ENCODE assay signal across 9 cellular contexts in genomic region chr22:23767303-23767672, GRCh38. TPM values are rescaled to one million over a fixed set of nuclear protein-coding genes. Genes with fewer than 3 reads are reported as not detected.
DNase-seq lines count a peak whose midpoint lies in the region; ATAC-seq and TF ChIP-seq lines count a peak whose summit lies in the region.
"Had no signal": no experiment of that assay in that cellular context is flagged by ENCODE, and none has a peak within 500 bp of the region (broad histone marks: within the 10 kb centered on the region; RNA-seq: fewer than 3 reads in every experiment).

No MANE protein-coding gene starts in this region.

- ATAC-seq in Right ventricle myocardium superior (ENCODE audit: poor library complexity), result peak; percentile 5
- ATAC-seq in psoas muscle, result peak; percentile 11 to 29 (median 12)
- no peak for ATAC-seq in HG03095 (IDR thresholded peaks at IDR 0.05; ENCODE audit: unreplicated experiment)

- peak overlapping the region; percentile 98 for H3K27ac ChIP-seq in psoas muscle

- H3K4me1 ChIP-seq in psoas muscle, result peaks cover 31% of the 10 kb centered on the region

- H3K27me3 ChIP-seq in psoas muscle (ENCODE audit: insufficient read depth in 3 of 3, low read length in 2 of 3), result no peaks in the 10 kb centered on the region

- DNase-seq in Right ventricle myocardium superior, result no peak
- peak in 1 of 2 donors; percentile 60 for DNase-seq in psoas muscle
- DNase-seq in activated gamma-delta T cell treated with Interleukin-2 at 50 U/mL for 16 hours, result no peak
- no peak for DNase-seq in islet precursor cell
- no peak for DNase-seq in activated CD4-positive, alpha-beta T cell treated with anti-CD3 and anti-CD28 coated beads, Interleukin-2, amount 50 U/mL, for 4 hours

- peak overlapping the region; percentile 82 for H3K4me3 ChIP-seq in GM08714 (ENCODE audit: low read length)
- peak overlapping the region; percentile 58 for H3K4me3 ChIP-seq in WI38 (ENCODE audit: low read depth, low read length)
- H3K4me3 ChIP-seq in psoas muscle, result peak overlapping the region; percentile 79

- TF ChIP-seq CTCF in WI38 (IDR thresholded peaks at IDR 0.05; ENCODE audit: low read depth, low read length) (no peak), psoas muscle (IDR thresholded peaks at IDR 0.05) (no peak)

- intact Hi-C loops in Right ventricle myocardium superior (cut with DNase I) (loop anchor here (5.0 kb wide), 1 partner anchor 80 kb away; no protein-coding TSS in a partner anchor), psoas muscle (cut with DNase I) (loop anchor here (5.0 kb wide), 3 partner anchors 80 to 225 kb away; no protein-coding TSS in a partner anchor)

- peaks cover 0 to 20% of the 10 kb centered on the region in 2 donors for H3K36me3 ChIP-seq in psoas muscle (ENCODE audit: insufficient read depth in 1 of 2, low read depth in 1 of 2)

- H3K9me3 ChIP-seq in psoas muscle, result no peaks in the 10 kb centered on the region

- 1 to 6% (median 3%) methylated on average over 21 to 27 of the region's 27 CpGs for WGBS in psoas muscle, 3 donors

RNA-seq across cellular contexts. Expression of gene CHCHD10, which starts 0.5 kb away (rescaled TPM):
- total RNA-seq in Right ventricle myocardium superior (1,600 TPM), psoas muscle (1,000 to 10,000 TPM in 1 of 4 donors, 100 to 1,000 TPM in 3; 659 to 1,066 (median 865) TPM)
- 100 to 1,000 TPM; 460 to 861 (median 645) TPM for polyA plus RNA-seq in psoas muscle

RNA-seq across cellular contexts. Expression of gene C22orf15, which starts 4.5 kb away (rescaled TPM):
- total RNA-seq in Right ventricle myocardium superior, result not detected
- total RNA-seq in psoas muscle, result under 1 TPM in 1 of 4 donors, not detected in 3; 0.34 TPM
- polyA plus RNA-seq in psoas muscle, result under 1 TPM in 1 of 3 donors, not detected in 2; 0.04 TPM

RNA-seq across cellular contexts. Expression of gene MMP11, which starts 5.4 kb away (rescaled TPM):
- total RNA-seq in Right ventricle myocardium superior (25.3 TPM), psoas muscle (1 to 10 TPM; 1.3 to 2.9 (median 1.5) TPM)
- polyA plus RNA-seq in psoas muscle, result under 1 TPM; 0.35 to 0.47 (median 0.43) TPM

RNA-seq across cellular contexts. Expression of gene VPREB3, which starts 13.1 kb away (rescaled TPM):
- total RNA-seq in Right ventricle myocardium superior, result 0.51 TPM
- 1 to 10 TPM in 2 of 4 donors, under 1 TPM in 2; 0.79 to 3.2 (median 0.99) TPM for total RNA-seq in psoas muscle
- under 1 TPM; 0.61 to 0.89 (median 0.82) TPM for polyA plus RNA-seq in psoas muscle
- total RNA-seq: activated CD8-positive, alpha-beta memory T cell treated with anti-CD3 and anti-CD28 coated beads for 36 hours had no signal

RNA-seq across cellular contexts. Expression of gene ZNF70, which starts 16.4 kb away (rescaled TPM):
- 2.8 TPM for total RNA-seq in Right ventricle myocardium superior
- 10 to 100 TPM in 1 of 4 donors, 1 to 10 TPM in 3; 2.1 to 12.9 (median 4.0) TPM for total RNA-seq in psoas muscle
- 1 to 10 TPM; 1.2 to 3.8 (median 1.8) TPM for polyA plus RNA-seq in psoas muscle
